In genomic region chr14:104975481-104976197, GRCh38 we compare ENCODE assay signal across 9 cellular contexts. TPM values are rescaled to one million over a fixed set of nuclear protein-coding genes. Genes with fewer than 3 reads are reported as not detected.
DNase-seq lines count a peak whose midpoint lies in the region; ATAC-seq and TF ChIP-seq lines count a peak whose summit lies in the region.
"Had no signal": no experiment of that assay in that cellular context is flagged by ENCODE, and none has a peak within 500 bp of the region (broad histone marks: within the 10 kb centered on the region; RNA-seq: fewer than 3 reads in every experiment).

No MANE protein-coding gene starts in this region.

- H3K27ac Mint-ChIP-seq in activated T-cell treated with anti-CD3 and anti-CD28 coated beads, Interleukin-2, amount 50 U/mL, for 72 hours = no peak overlapping the region
- no peak overlapping the region for H3K27ac Mint-ChIP-seq in endodermal cell

- H3K36me3 Mint-ChIP-seq in activated T-cell treated with anti-CD3 and anti-CD28 coated beads, Interleukin-2, amount 50 U/mL, for 72 hours (ENCODE audit: insufficient read depth in 2 of 2) = no peaks in the 10 kb centered on the region
- no peaks in the 10 kb centered on the region for H3K36me3 Mint-ChIP-seq in endodermal cell (ENCODE audit: low read depth)

- H3K36me3 ChIP-seq in endodermal cell (ENCODE audit: control insufficient read depth, insufficient read depth, low read length) = no peaks in the 10 kb centered on the region
- no peaks in the 10 kb centered on the region for H3K36me3 ChIP-seq in spleen

- TF ChIP-seq CTCF in NB4 (IDR thresholded peaks at IDR 0.05; ENCODE audit: low read depth, low read length) (no peak), endodermal cell (conservative IDR thresholded peaks at IDR 0.05) (no peak), spleen (IDR thresholded peaks at IDR 0.05 in 8 of 11, conservative IDR thresholded peaks at IDR 0.05 in 3 of 11) (no peak)

- peak; percentile 28 to 29 for DNase-seq in activated T-cell treated with anti-CD3 and anti-CD28 coated beads, Interleukin-2, amount 50 U/mL, for 72 hours
- DNase-seq in activated T-cell treated with anti-CD3 and anti-CD28 coated beads, Interleukin-2, amount 50 U/mL, for 1 hour = no peak
- peak; percentile 45 for DNase-seq in NB4 (ENCODE audit: low read depth)
- DNase-seq in endodermal cell = peak; percentile 81
- DNase-seq in spleen = peak; percentile 77
- no peak for DNase-seq in G401 (ENCODE audit: low spot score)

- H3K27ac ChIP-seq in endodermal cell (ENCODE audit: low read depth, low read length) (no peak overlapping the region), spleen (no peak overlapping the region)

- no peak overlapping the region for H3K4me3 ChIP-seq in NB4 (ENCODE audit: low read depth, low read length)
- no peak overlapping the region for H3K4me3 ChIP-seq in endodermal cell (ENCODE audit: low read length)
- H3K4me3 ChIP-seq in spleen = peak overlapping the region in 1 of 8 donors; percentile 22

- in situ Hi-C loops in G401 (cut with HindIII; ENCODE audit: low sequenced_read_pairs) = no loop called here

- ATAC-seq in activated T-cell treated with anti-CD3 and anti-CD28 coated beads, Interleukin-2, amount 50 U/mL, for 72 hours (replicated peaks in 1 of 2) = peak; percentile 3 to 19
- ATAC-seq in HG03521 (IDR thresholded peaks at IDR 0.05; ENCODE audit: unreplicated experiment) (no peak), HG03439 (IDR thresholded peaks at IDR 0.05; ENCODE audit: unreplicated experiment) (no peak)

- no peak overlapping the region for H3K4me3 Mint-ChIP-seq in activated T-cell treated with anti-CD3 and anti-CD28 coated beads, Interleukin-2, amount 50 U/mL, for 72 hours
- no peak overlapping the region for H3K4me3 Mint-ChIP-seq in endodermal cell

- peaks cover 36% of the 10 kb centered on the region for H3K27me3 ChIP-seq in endodermal cell (ENCODE audit: control insufficient read depth, insufficient read depth, low read length, poor library complexity, severe bottlenecking)
- peaks cover 0 to 77% (median 38%) of the 10 kb centered on the region in 7 donors for H3K27me3 ChIP-seq in spleen (replicated peaks in 1 of 7)

- intact Hi-C loops in spleen (cut with DNase I; ENCODE audit: low total_unique reads) = loop anchor here (2.0 kb wide), 1 partner anchor 69 kb away; no protein-coding TSS in a partner anchor

- TF ChIP-seq POLR2A in NB4 (IDR thresholded peaks at IDR 0.05; ENCODE audit: extremely low read depth, insufficient read length) = no peak
- TF ChIP-seq POLR2A in spleen (IDR thresholded peaks at IDR 0.05) = no peak

- 62 to 70% methylated on average over 12 to 21 of the region's 21 CpGs for WGBS in endodermal cell (ENCODE audit: insufficient coverage in 1 of 2, insufficient read length in 1 of 2), 2 experiments
- WGBS in spleen, 5 donors = 48 to 77% (median 51%) methylated on average over 7 to 21 of the region's 21 CpGs

- no peak overlapping the region for H3K9ac ChIP-seq in endodermal cell (ENCODE audit: extremely low read depth, low read length, poor library complexity, severe bottlenecking)

- H3K4me1 ChIP-seq in endodermal cell (ENCODE audit: control insufficient read depth, insufficient read depth, low read length) = no peaks in the 10 kb centered on the region
- peaks cover 9 to 55% (median 34%) of the 10 kb centered on the region in 6 donors for H3K4me1 ChIP-seq in spleen

- peaks cover 24% of the 10 kb centered on the region for H3K27me3 Mint-ChIP-seq in activated T-cell treated with anti-CD3 and anti-CD28 coated beads, Interleukin-2, amount 50 U/mL, for 72 hours (ENCODE audit: low read depth)
- H3K27me3 Mint-ChIP-seq in endodermal cell (ENCODE audit: insufficient read depth) = peaks cover 44% of the 10 kb centered on the region

- peaks cover 8% of the 10 kb centered on the region for H3K4me1 Mint-ChIP-seq in activated T-cell treated with anti-CD3 and anti-CD28 coated beads, Interleukin-2, amount 50 U/mL, for 72 hours (ENCODE audit: low read depth)
- H3K4me1 Mint-ChIP-seq in endodermal cell = peaks cover 3% of the 10 kb centered on the region

- no peaks in the 10 kb centered on the region for H3K9me3 ChIP-seq in endodermal cell (ENCODE audit: control insufficient read depth, low read length)
- H3K9me3 ChIP-seq in spleen = no peaks in the 10 kb centered on the region

- no peaks in the 10 kb centered on the region for H3K9me3 Mint-ChIP-seq in activated T-cell treated with anti-CD3 and anti-CD28 coated beads, Interleukin-2, amount 50 U/mL, for 72 hours
- no peaks in the 10 kb centered on the region for H3K9me3 Mint-ChIP-seq in endodermal cell

RNA-seq across cellular contexts. Expression of gene AHNAK2, which starts 2.5 kb away (rescaled TPM):
- under 1 TPM in 1 of 2 donors, not detected in 1; 0.05 TPM for total RNA-seq in activated T-cell treated with anti-CD3 and anti-CD28 coated beads, Interleukin-2, amount 50 U/mL, for 72 hours
- total RNA-seq in endodermal cell (1 to 10 TPM in 1 of 2 donors, under 1 TPM in 1; 0.93 to 2.2 TPM), spleen (1 to 10 TPM in 1 of 7 donors, under 1 TPM in 6; 0.26 to 1.3 (median 0.66) TPM)
- 3.5 TPM for polyA plus RNA-seq in endodermal cell (2013, experiment 1 of 2)
- 3.0 TPM for polyA plus RNA-seq in endodermal cell (2013, experiment 2 of 2)
- under 1 TPM; 0.30 to 0.86 (median 0.76) TPM for polyA plus RNA-seq in spleen
- 17.0 and 31.1 TPM in 2 replicates for total RNA-seq in G401 (2014; rRNA removed; shearing (Covaris generic))

RNA-seq across cellular contexts. Expression of gene CLBA1, which starts 9.9 kb away (rescaled TPM):
- total RNA-seq in activated T-cell treated with anti-CD3 and anti-CD28 coated beads, Interleukin-2, amount 50 U/mL, for 72 hours = under 1 TPM; 0.79 to 0.93 TPM
- total RNA-seq in endodermal cell = 10 to 100 TPM; 11.2 to 12.5 TPM
- 9.8 TPM for polyA plus RNA-seq in endodermal cell (2013, experiment 1 of 2)
- polyA plus RNA-seq in endodermal cell (2013, experiment 2 of 2) = 9.0 TPM
- total RNA-seq in spleen = 1 to 10 TPM; 1.7 to 4.0 (median 3.4) TPM
- polyA plus RNA-seq in spleen = 1 to 10 TPM; 3.7 to 4.3 (median 3.9) TPM
- 10.5 and 18.0 TPM in 2 replicates for total RNA-seq in G401 (2014; rRNA removed; shearing (Covaris generic))

RNA-seq across cellular contexts. Expression of gene CDCA4, which starts 45.2 kb away (rescaled TPM):
- total RNA-seq in activated T-cell treated with anti-CD3 and anti-CD28 coated beads, Interleukin-2, amount 50 U/mL, for 72 hours = 10 to 100 TPM; 56.8 to 57.5 TPM
- 10 to 100 TPM; 46.6 to 65.1 TPM for total RNA-seq in endodermal cell
- polyA plus RNA-seq in endodermal cell (2013, experiment 1 of 2) = 52.4 TPM
- 53.2 TPM for polyA plus RNA-seq in endodermal cell (2013, experiment 2 of 2)
- total RNA-seq in spleen = 10 to 100 TPM in 2 of 7 donors, 1 to 10 TPM in 5; 6.5 to 15.1 (median 8.7) TPM
- polyA plus RNA-seq in spleen = 10 to 100 TPM in 1 of 3 donors, 1 to 10 TPM in 2; 5.8 to 10.5 (median 8.5) TPM
- total RNA-seq in G401 (2014; rRNA removed; shearing (Covaris generic)) = 69.8 and 83.1 TPM in 2 replicates

RNA-seq across cellular contexts. Expression of gene PLD4, which starts 51.0 kb away (rescaled TPM):
- total RNA-seq in activated T-cell treated with anti-CD3 and anti-CD28 coated beads, Interleukin-2, amount 50 U/mL, for 72 hours = under 1 TPM in 1 of 2 donors, not detected in 1; 0.30 TPM
- not detected for total RNA-seq in endodermal cell
- polyA plus RNA-seq in endodermal cell (2013, experiment 1 of 2) = 0.04 TPM
- polyA plus RNA-seq in endodermal cell (2013, experiment 2 of 2) = not detected
- total RNA-seq in spleen = 10 to 100 TPM in 6 of 7 donors, 1 to 10 TPM in 1; 5.4 to 30.2 (median 13.9) TPM
- 10 to 100 TPM; 25.8 to 31.3 (median 29.8) TPM for polyA plus RNA-seq in spleen
- not detected in 2 replicates for total RNA-seq in G401 (2014; rRNA removed; shearing (Covaris generic))
- total RNA-seq: glomerular endothelial cell had no signal

Comparison
In these comparisons a context has a peak if more than half of its experiments do, and no peak if none do; other contexts are left out.
1. DNase-seq: peak in activated T-cell treated with anti-CD3 and anti-CD28 coated beads, Interleukin-2, amount 50 U/mL, for 72 hours (2 of 2), NB4 (single experiment), endodermal cell (single experiment) and spleen (single experiment); none in activated T-cell treated with anti-CD3 and anti-CD28 coated beads, Interleukin-2, amount 50 U/mL, for 1 hour (single experiment) and G401 (single experiment).
2. ATAC-seq: peak in activated T-cell treated with anti-CD3 and anti-CD28 coated beads, Interleukin-2, amount 50 U/mL, for 72 hours (2 of 2); none in HG03521 (single experiment) and HG03439 (single experiment).